Comparison of ENCODE assay signal across 8 cellular contexts in the genomic region with DNA sequence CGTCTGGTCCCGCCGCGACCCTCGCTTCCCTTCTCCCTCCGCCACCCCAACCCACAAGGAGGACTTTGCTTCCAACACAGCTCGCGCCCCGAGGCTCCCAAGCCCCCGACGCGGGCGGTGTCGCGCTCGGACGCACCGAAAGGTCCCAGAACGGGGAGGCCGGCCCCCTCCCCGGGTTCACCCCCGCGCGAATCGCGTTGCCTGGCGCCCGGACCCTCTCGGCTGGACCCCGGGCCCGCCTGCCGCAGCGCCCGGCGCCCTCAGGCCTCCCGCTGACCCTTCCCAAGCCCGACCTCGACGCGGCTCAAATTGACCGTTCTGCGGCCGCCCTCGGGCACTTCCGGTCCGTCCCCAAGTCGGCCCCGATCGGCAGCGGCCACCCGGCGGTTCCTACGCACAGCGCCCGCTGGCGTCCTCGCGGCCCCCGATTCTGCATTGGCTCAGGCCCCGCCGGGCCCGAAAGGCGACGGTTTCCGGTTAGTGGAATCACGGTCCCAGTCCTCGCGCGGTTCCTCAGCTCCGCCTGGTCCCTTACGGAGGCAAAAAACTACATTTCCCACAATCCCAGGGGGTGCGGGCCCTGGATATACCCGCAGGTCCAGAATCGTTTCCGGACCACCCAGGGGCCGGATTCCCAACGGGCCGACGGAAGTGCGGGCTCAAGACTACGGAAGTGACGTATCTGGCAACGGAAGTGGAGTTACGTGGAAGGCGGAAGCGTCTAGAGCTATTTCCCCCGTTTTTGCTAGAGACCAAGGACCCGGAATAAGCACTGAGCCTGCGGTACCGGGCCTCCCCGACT. TPM values are rescaled to one million over a fixed set of nuclear protein-coding genes. Genes with fewer than 3 reads are reported as not detected.
DNase-seq lines count a peak whose midpoint lies in the region; ATAC-seq and TF ChIP-seq lines count a peak whose summit lies in the region.

A gene (minus strand): TSS at position 347 of the 802 bp plus-strand sequence. CDS start 451 bp downstream, outside the sequence.

- ATAC-seq in natural killer cell treated with Interleukin-12 subunit alpha and Interleukin-12 subunit beta and Interleukin-15 and Interleukin-18, amount 100 ng/mL, for 72 hours: peak; percentile 94 to 97
- peak; percentile 96 for ATAC-seq in stimulated activated naive CD8-positive, alpha-beta T cell treated with anti-CD3 and anti-CD28 coated beads, Interleukin-15, Interleukin-2, amounts not matched to agents 100 U/mL and 50 U/mL, for 24 hours

- no peaks in the 10 kb centered on the region for H3K27me3 Mint-ChIP-seq in natural killer cell treated with Interleukin-12 subunit alpha and Interleukin-12 subunit beta and Interleukin-15 and Interleukin-18, amount 100 ng/mL, for 72 hours

- H3K4me1 Mint-ChIP-seq in natural killer cell treated with Interleukin-12 subunit alpha and Interleukin-12 subunit beta and Interleukin-15 and Interleukin-18, amount 100 ng/mL, for 72 hours (ENCODE audit: low read depth in 2 of 2): peaks cover 4 to 6% of the 10 kb centered on the region in 2 donors

- no peaks in the 10 kb centered on the region for H3K36me3 Mint-ChIP-seq in natural killer cell treated with Interleukin-12 subunit alpha and Interleukin-12 subunit beta and Interleukin-15 and Interleukin-18, amount 100 ng/mL, for 72 hours

- H3K27ac Mint-ChIP-seq in natural killer cell treated with Interleukin-12 subunit alpha and Interleukin-12 subunit beta and Interleukin-15 and Interleukin-18, amount 100 ng/mL, for 72 hours: peak within 1 kb of the TSS; percentile 84 to 90

- H3K36me3 ChIP-seq in H7 (replicated peaks; ENCODE audit: control insufficient read depth, insufficient read depth, low read length): peaks cover 2% of the 10 kb centered on the region

- in situ Hi-C loops in G401 (cut with HindIII; ENCODE audit: low sequenced_read_pairs): loop anchor here (10.0 kb wide), 2 partner anchors 60 to 190 kb away; a partner anchor contains a TSS

- DNase-seq in G401 (ENCODE audit: low spot score) (peak; percentile 100), H7 (peak; percentile 98), M059J (ENCODE audit: low read depth) (peak; percentile 100), SHP77 (lab: John Stamatoyannopoulos, UW) (peak; percentile 99), fibroblast of pulmonary artery (ENCODE audit: low read depth) (peak; percentile 100)
- DNase-seq in activated effector memory CD4-positive, alpha-beta T cell treated with Interleukin-2 at 50 U/mL for 16 hours: peak; percentile 93
- DNase-seq in natural killer cell treated with Interleukin-12 subunit alpha and Interleukin-12 subunit beta and Interleukin-15 and Interleukin-18, amount 100 ng/mL, for 72 hours (ENCODE audit: low spot score): peak; percentile 99
- peak; percentile 96 for DNase-seq in stimulated activated naive CD8-positive, alpha-beta T cell treated with anti-CD3 and anti-CD28 coated beads, Interleukin-15, Interleukin-2, amounts not matched to agents 100 U/mL and 50 U/mL, for 24 hours

- H3K4me3 ChIP-seq in H7 (ENCODE audit: insufficient read depth, low read depth, low read length) (peak within 1 kb of the TSS; percentile 77), fibroblast of pulmonary artery (replicated peaks; ENCODE audit: low read depth, low read length) (peak within 1 kb of the TSS; percentile 87)

- H3K9me3 Mint-ChIP-seq in natural killer cell treated with Interleukin-12 subunit alpha and Interleukin-12 subunit beta and Interleukin-15 and Interleukin-18, amount 100 ng/mL, for 72 hours: no peaks in the 10 kb centered on the region

- H3K4me3 Mint-ChIP-seq in natural killer cell treated with Interleukin-12 subunit alpha and Interleukin-12 subunit beta and Interleukin-15 and Interleukin-18, amount 100 ng/mL, for 72 hours: peak within 1 kb of the TSS; percentile 92

- TF ChIP-seq CTCF in fibroblast of pulmonary artery (IDR thresholded peaks at IDR 0.05; ENCODE audit: low read length, missing control alignments): no peak

- no peaks in the 10 kb centered on the region for H3K27me3 ChIP-seq in H7 (ENCODE audit: control insufficient read depth, insufficient read depth, low read length)

RNA-seq across cellular contexts. Expression of the gene that starts here (rescaled TPM):
- 210 and 263 TPM in 2 replicates for total RNA-seq in G401 (2014; rRNA removed; shearing (Covaris generic))
- total RNA-seq in H7 (2014; rRNA removed; shearing (Covaris generic)): 275 and 320 TPM in 2 replicates
- 141 and 178 TPM in 2 replicates for total RNA-seq in M059J (2014; rRNA removed; shearing (Covaris generic))
- total RNA-seq in natural killer cell treated with Interleukin-12 subunit alpha and Interleukin-12 subunit beta and Interleukin-15 and Interleukin-18, amount 100 ng/mL, for 72 hours: 100 to 1,000 TPM; 106 to 216 TPM

Comparison
In these comparisons a context has a peak if more than half of its experiments do, and no peak if none do; other contexts are left out.
1. Peak in every context shown above with its lines: DNase-seq, ATAC-seq and H3K4me3 ChIP-seq.